In genomic region chr10:110370005-110370404, GRCh38 we compare ENCODE assay signal across 20 cellular contexts.
DNase-seq lines count a peak whose midpoint lies in the region; ATAC-seq, FAIRE-seq and TF ChIP-seq lines count a peak whose summit lies in the region.
"Had no signal": no experiment of that assay in that cellular context is flagged by ENCODE, and none has a peak within 500 bp of the region (broad histone marks: within the 10 kb centered on the region; RNA-seq: fewer than 3 reads in every experiment).

No MANE protein-coding gene starts in this region.

- no peaks in the 10 kb centered on the region for H4K20me1 ChIP-seq in K562 (replicated peaks; ENCODE audit: control insufficient read depth, insufficient read depth, low read length)
- H4K20me1 ChIP-seq: BLaER1 had no signal

- ATAC-seq in A549 = no peak
- no peak for ATAC-seq in K562
- ATAC-seq in SK-N-SH treated with all-trans-retinoic acid at 6 μM for 48 hours = no peak
- ATAC-seq: CD8-positive, alpha-beta T cell; GM12878; GM23338 had no signal

- H3K27ac ChIP-seq in A549 = peak overlapping the region; percentile 28 to 56; a peak in 4 of 6 replicates
- no peak overlapping the region for H3K27ac ChIP-seq in K562 (ENCODE audit: extremely low read depth, low read depth, low read length)
- no peak overlapping the region for H3K27ac ChIP-seq in mesenchymal stem cell (ENCODE audit: low read length, poor library complexity, severe bottlenecking)
- H3K27ac ChIP-seq in mesendoderm (ENCODE audit: low read depth, low read length) = no peak overlapping the region
- H3K27ac ChIP-seq: BLaER1, C4-2B had no signal

- H3K56ac ChIP-seq in mesendoderm (ENCODE audit: low read length) = no peak overlapping the region

- H3K36me3 ChIP-seq in K562 (ENCODE audit: control insufficient read depth, insufficient read depth, low read length) = no peaks in the 10 kb centered on the region
- no peaks in the 10 kb centered on the region for H3K36me3 ChIP-seq in mesenchymal stem cell (ENCODE audit: control insufficient read depth in 1 of 2, insufficient read depth in 2 of 2, low read depth in 1 of 2, low read length in 2 of 2)
- H3K36me3 ChIP-seq in mesendoderm (ENCODE audit: control insufficient read depth, insufficient read depth, low read length) = no peaks in the 10 kb centered on the region
- H3K36me3 ChIP-seq: BLaER1, HAP-1 had no signal

- no peak for TF ChIP-seq RAD21 in A549 (conservative IDR thresholded peaks at IDR 0.05 in 1 of 2, IDR thresholded peaks at IDR 0.05 in 1 of 2)
- TF ChIP-seq RAD21 in K562 (CRISPR knock-in tag; conservative IDR thresholded peaks at IDR 0.05 in 1 of 2, IDR thresholded peaks at IDR 0.05 in 1 of 2) = no peak

- H4K91ac ChIP-seq in mesenchymal stem cell (ENCODE audit: low read length) = no peak overlapping the region

- no peak overlapping the region for H3K23ac ChIP-seq in mesenchymal stem cell (ENCODE audit: low read length in 2 of 2)
- no peak overlapping the region for H3K23ac ChIP-seq in mesendoderm (ENCODE audit: low read length)

- peak overlapping the region; percentile 45; the same call in 1 of the 2 replicates for H2AFZ ChIP-seq in K562 (ENCODE audit: low read depth, low read length)
- no peak overlapping the region for H2AFZ ChIP-seq in mesenchymal stem cell (ENCODE audit: low read depth, low read length)
- H2AFZ ChIP-seq: GM23338 had no signal

- H4K5ac ChIP-seq in mesendoderm (ENCODE audit: low read length) = no peak overlapping the region

- no peak overlapping the region for H3K4ac ChIP-seq in mesenchymal stem cell (ENCODE audit: low read depth in 1 of 2, low read length in 2 of 2)
- H3K4ac ChIP-seq in mesendoderm (ENCODE audit: low read depth, low read length) = no peak overlapping the region

- TF ChIP-seq CTCF in A549 (IDR thresholded peaks at IDR 0.05) = no peak
- no peak for TF ChIP-seq CTCF in K562 (IDR thresholded peaks at IDR 0.05 in 2 of 3, conservative IDR thresholded peaks at IDR 0.05 in 1 of 3; ENCODE audit: insufficient read depth in 2 of 3, low read depth in 1 of 3, low read length in 3 of 3)

- in situ Hi-C loops in K562 (cut with MboI) = no loop called here

- H2BK120ac ChIP-seq in mesenchymal stem cell (ENCODE audit: low read depth, low read length) = no peak overlapping the region
- no peak overlapping the region for H2BK120ac ChIP-seq in mesendoderm (ENCODE audit: low read depth, low read length)

- peaks cover 41% of the 10 kb centered on the region for H3K4me1 ChIP-seq in A549
- peaks cover 0 to 24% of the 10 kb centered on the region in 2 experiments; a peak in 3 of 5 replicates for H3K4me1 ChIP-seq in K562 (replicated peaks in 1 of 2; ENCODE audit: control insufficient read depth in 2 of 2, insufficient read depth in 2 of 2, low read length in 2 of 2)
- H3K4me1 ChIP-seq in mesenchymal stem cell (ENCODE audit: control insufficient read depth, insufficient read depth, low read depth, low read length) = peaks cover 11% of the 10 kb centered on the region
- H3K4me1 ChIP-seq in mesendoderm (ENCODE audit: control insufficient read depth, low read depth, low read length) = no peaks in the 10 kb centered on the region
- H3K4me1 ChIP-seq: HAP-1 had no signal

- no peaks in the 10 kb centered on the region for H3K79me2 ChIP-seq in K562 (ENCODE audit: control insufficient read depth, insufficient read depth, low read length)
- no peaks in the 10 kb centered on the region for H3K79me2 ChIP-seq in mesendoderm (ENCODE audit: control insufficient read depth, insufficient read depth, low read length)

- H2BK12ac ChIP-seq in mesenchymal stem cell (ENCODE audit: low read length in 2 of 2) = no peak overlapping the region

- no peak for FAIRE-seq in A549 (lab: Jason Lieb, UNC)
- FAIRE-seq in K562 (lab: Jason Lieb, UNC) = peak; percentile 37
- FAIRE-seq: G401.6, GM12878, H54 had no signal

- H4K8ac ChIP-seq in mesenchymal stem cell (ENCODE audit: low read length) = no peak overlapping the region
- H4K8ac ChIP-seq in mesendoderm (ENCODE audit: low read depth, low read length) = no peak overlapping the region

- no TSS peak for BruUV-seq in K562 (replicated peaks; lab: Mats Ljungman, UMichigan)

- 90% methylated on average over 3 of the region's 4 CpGs for WGBS in A549 (ENCODE audit: missing lambda C conversion rate)
- WGBS in K562 (ENCODE audit: insufficient coverage, low coverage, missing lambda C conversion rate) = 42% methylated on average over 4 of the region's 4 CpGs
- 98% methylated on average over 3 of the region's 4 CpGs for WGBS in mesenchymal stem cell
- WGBS in mesendoderm (ENCODE audit: extremely low coverage, insufficient coverage, low lambda C conversion rate) = no CpG with 5 or more reads among the region's 4 CpGs

- intact Hi-C loops in K562 (cut with micrococcal nuclease) = no loop called here

- no peak overlapping the region for H3K14ac ChIP-seq in mesenchymal stem cell (ENCODE audit: low read length in 2 of 2)

- H3K4me3 ChIP-seq in A549 (no peak overlapping the region), K562 (no peak overlapping the region), mesenchymal stem cell (ENCODE audit: insufficient read depth in 1 of 2, low read depth in 1 of 2, low read length in 2 of 2) (no peak overlapping the region), mesendoderm (ENCODE audit: low read length) (no peak overlapping the region)
- H3K4me3 ChIP-seq: BLaER1, GM12878, GM23338, HAP-1 had no signal

- H2AK5ac ChIP-seq in mesenchymal stem cell (ENCODE audit: low read length, severe bottlenecking) (peak overlapping the region; percentile 10), mesendoderm (ENCODE audit: low read length) (no peak overlapping the region)

- CTCF ChIA-PET in A549 (lab: Yijun Ruan, JAX) (interaction anchor here (0.6 to 1.4 kb wide), 2 partner anchors 13 to 129 kb away, joined by 3 to 5 read pairs; no protein-coding TSS in a partner anchor), K562 (lab: Yijun Ruan, JAX; ENCODE audit: low intra/inter-chr PET ratio) (interaction anchor here (0.5 kb wide), 1 partner anchor 48 kb away, joined by 5 read pairs; no protein-coding TSS in a partner anchor)

- H3K18ac ChIP-seq in mesenchymal stem cell (ENCODE audit: low read depth in 1 of 2, low read length in 2 of 2) = no peak overlapping the region
- H3K18ac ChIP-seq in mesendoderm (ENCODE audit: low read length) = no peak overlapping the region

- H3K79me1 ChIP-seq in mesenchymal stem cell (replicated peaks; ENCODE audit: low read length, poor library complexity, severe bottlenecking) (no peaks in the 10 kb centered on the region), mesendoderm (ENCODE audit: low read length) (no peaks in the 10 kb centered on the region)

- TF ChIP-seq EP300 in A549 (IDR thresholded peaks at IDR 0.05) (no peak), K562 (IDR thresholded peaks at IDR 0.05; ENCODE audit: low read length) (no peak)

- H3K27me3 ChIP-seq in K562 (ENCODE audit: control insufficient read depth in 2 of 2, insufficient read depth in 2 of 2, low read length in 2 of 2) (peaks cover 0 to 5% of the 10 kb centered on the region in 2 experiments; a peak in 2 of 5 replicates), mesenchymal stem cell (ENCODE audit: control insufficient read depth in 1 of 2, insufficient read depth in 1 of 2, low read length in 2 of 2) (no peaks in the 10 kb centered on the region), mesendoderm (ENCODE audit: insufficient read depth, low read length, poor library complexity) (no peaks in the 10 kb centered on the region)
- H3K27me3 ChIP-seq: BLaER1 had no signal

- H3K9ac ChIP-seq in K562 (ENCODE audit: insufficient read depth in 1 of 2, low read depth in 2 of 2, low read length in 2 of 2) = no peak overlapping the region
- H3K9ac ChIP-seq in mesenchymal stem cell (ENCODE audit: low read length) = no peak overlapping the region
- no peak overlapping the region for H3K9ac ChIP-seq in mesendoderm (ENCODE audit: low read length)
- H3K9ac ChIP-seq: BLaER1 had no signal

- TF ChIP-seq POLR2A in A549 (IDR thresholded peaks at IDR 0.05; ENCODE audit: low read length) (no peak), K562 (conservative IDR thresholded peaks at IDR 0.05) (no peak)

- no peaks in the 10 kb centered on the region for H3K9me1 ChIP-seq in K562 (ENCODE audit: control insufficient read depth, insufficient read depth, low read length)

- H3K4me2 ChIP-seq in A549 = no peak overlapping the region
- H3K4me2 ChIP-seq in K562 (ENCODE audit: insufficient read depth, low read length) = no peak overlapping the region
- H3K4me2 ChIP-seq in mesenchymal stem cell (ENCODE audit: low read length, poor library complexity, severe bottlenecking) = no peak overlapping the region
- H3K4me2 ChIP-seq in mesendoderm (ENCODE audit: low read length) = no peak overlapping the region
- H3K4me2 ChIP-seq: BLaER1, GM23338 had no signal

- no peaks in the 10 kb centered on the region for H3K9me3 ChIP-seq in A549
- no peaks in the 10 kb centered on the region for H3K9me3 ChIP-seq in K562 (replicated peaks; ENCODE audit: control insufficient read depth, insufficient read depth, low read depth, low read length)
- no peaks in the 10 kb centered on the region for H3K9me3 ChIP-seq in mesenchymal stem cell (ENCODE audit: control insufficient read depth, low read length)
- H3K9me3 ChIP-seq: BLaER1, Caco-2, HAP-1 had no signal

- H2BK5ac ChIP-seq in mesenchymal stem cell (ENCODE audit: low read depth, low read length, poor library complexity, severe bottlenecking) (no peak overlapping the region), mesendoderm (ENCODE audit: low read length) (no peak overlapping the region)

- peak overlapping the region; percentile 3 for H2BK15ac ChIP-seq in mesenchymal stem cell (ENCODE audit: low read depth, poor library complexity, severe bottlenecking)
- no peak overlapping the region for H2BK15ac ChIP-seq in mesendoderm (replicated peaks; ENCODE audit: low read depth)

- POLR2A ChIA-PET in A549 (lab: Yijun Ruan, JAX) = no interaction called here
- POLR2A ChIA-PET in K562 (lab: Yijun Ruan, JAX) = interaction anchor here (0.7 kb wide), 1 partner anchor 18 kb away, joined by 5 read pairs; no protein-coding TSS in a partner anchor

- DNase-seq in A549 (ENCODE audit: low read depth in 1 of 2, low spot score in 1 of 2) (no peak), GDM1 (lab: John Stamatoyannopoulos, UW) (peak; percentile 28), K562 (ENCODE audit: extremely low read depth in 1 of 4, low spot score in 3 of 4) (no peak), mesenchymal stem cell (no peak), mesendoderm (no peak)
- no peak for DNase-seq in activated CD4-positive, alpha-beta T cell treated with anti-CD3 and anti-CD28 coated beads, Interleukin-2, amount 50 U/mL, for 48 hours
- DNase-seq: Caco-2; CD4-positive, CD25-positive, alpha-beta regulatory T cell; CD8-positive, alpha-beta T cell; DMS153; DND-41; HFFc6 had no signal

TF ChIP-seq in A549, 52 proteins besides CTCF, POLR2A, EP300 and RAD21 (continues in another document):
- TF ChIP-seq HOXA7 (CRISPR knock-in tag; IDR thresholded peaks at IDR 0.05) = no peak
- no peak for TF ChIP-seq ESRRA (IDR thresholded peaks at IDR 0.05; ENCODE audit: borderline replicate concordance, low read length)

TF ChIP-seq in K562, 482 proteins besides CTCF, POLR2A, EP300 and RAD21 (continues in another document):
- TF ChIP-seq MAFG (tag; conservative IDR thresholded peaks at IDR 0.05) (peak; percentile 60; the same call in 1 of the 2 replicates), NFE2 (IDR thresholded peaks at IDR 0.05; ENCODE audit: low read depth) (peak; percentile 73)

TF ChIP-seq in SK-N-SH treated with all-trans-retinoic acid at 6 μM for 48 hours, 23 proteins besides CTCF, POLR2A, EP300 and RAD21 (continues in another document):
- TF ChIP-seq ZC3H10 (CRISPR knock-in tag; IDR thresholded peaks at IDR 0.05) (no peak), TOX (CRISPR knock-in tag; IDR thresholded peaks at IDR 0.05; ENCODE audit: borderline replicate concordance) (no peak)

Comparison
In these comparisons a context has a peak if more than half of its experiments do, and no peak if none do; other contexts are left out.
1. H3K27ac ChIP-seq: peak in A549 (2 of 2); none in K562 (single experiment), mesenchymal stem cell (single experiment) and mesendoderm (single experiment).
2. Of the 35 proteins assayed by ChIP-seq in both K562 and A549: peak only in K562: MAFK; only in A549: none; in both: none; in neither: 34.